ENCODE assay signal across 12 cellular contexts in genomic region chr19:40279761-40280607, GRCh38. TPM values are rescaled to one million over a fixed set of nuclear protein-coding genes. Genes with fewer than 3 reads are reported as not detected.
A peak's percentile ranks its signal among the peaks of the same experiment; 100 is the strongest.
DNase-seq lines count a peak whose midpoint lies in the region; ATAC-seq and TF ChIP-seq lines count a peak whose summit lies in the region.
"Had no signal": no experiment of that assay in that cellular context is flagged by ENCODE, and none has a peak within 500 bp of the region (broad histone marks: within the 10 kb centered on the region; RNA-seq: fewer than 3 reads in every experiment).

No MANE protein-coding gene starts in this region.

- POLR2A ChIA-PET in AG04450 (lab: Yijun Ruan, JAX), result no interaction called here

- no peak for TF ChIP-seq POLR2A in breast epithelium (IDR thresholded peaks at IDR 0.05)

- peak overlapping the region; percentile 85 for H3K4me3 Mint-ChIP-seq in natural killer cell
- no peak overlapping the region for H3K4me3 Mint-ChIP-seq in activated T-cell treated with anti-CD3 and anti-CD28 coated beads, Interleukin-2, amount 50 U/mL, for 4 hours

- no peaks in the 10 kb centered on the region for H3K36me3 Mint-ChIP-seq in natural killer cell
- H3K36me3 Mint-ChIP-seq in activated T-cell treated with anti-CD3 and anti-CD28 coated beads, Interleukin-2, amount 50 U/mL, for 4 hours (ENCODE audit: insufficient read depth), result no peaks in the 10 kb centered on the region

- no peaks in the 10 kb centered on the region for H3K9me3 ChIP-seq in AG04450 (ENCODE audit: control insufficient read depth, insufficient read depth, low read length)
- H3K9me3 ChIP-seq in breast epithelium, result no peaks in the 10 kb centered on the region

- H3K27ac ChIP-seq in AG04450 (ENCODE audit: low read depth, low read length), result peak overlapping the region; percentile 61
- H3K27ac ChIP-seq in breast epithelium, result peak overlapping the region; percentile 11 to 64

- H3K36me3 ChIP-seq in breast epithelium, result no peaks in the 10 kb centered on the region

- no peaks in the 10 kb centered on the region for H3K9me3 Mint-ChIP-seq in natural killer cell
- no peaks in the 10 kb centered on the region for H3K9me3 Mint-ChIP-seq in activated T-cell treated with anti-CD3 and anti-CD28 coated beads, Interleukin-2, amount 50 U/mL, for 4 hours

- H3K27me3 ChIP-seq in AG04450 (ENCODE audit: control insufficient read depth, insufficient read depth, low read length), result no peaks in the 10 kb centered on the region
- no peaks in the 10 kb centered on the region for H3K27me3 ChIP-seq in breast epithelium

- intact Hi-C loops in breast epithelium (cut with DNase I; ENCODE audit: low total_unique reads), result no loop called here
- intact Hi-C loops in natural killer cell (cut with micrococcal nuclease), result loop anchor here (5.0 to 10.0 kb wide), 2 partner anchors 67 to 135 kb away; partner anchors contain the start of genes C19orf47 and PLD3

- H3K27me3 Mint-ChIP-seq in natural killer cell (ENCODE audit: low read depth in 2 of 2), result no peaks in the 10 kb centered on the region
- H3K27me3 Mint-ChIP-seq in activated T-cell treated with anti-CD3 and anti-CD28 coated beads, Interleukin-2, amount 50 U/mL, for 4 hours (ENCODE audit: low read depth), result no peaks in the 10 kb centered on the region

- TF ChIP-seq CTCF in AG04450 (IDR thresholded peaks at IDR 0.05; ENCODE audit: low read depth, low read length), result no peak
- no peak for TF ChIP-seq CTCF in breast epithelium (IDR thresholded peaks at IDR 0.05)
- TF ChIP-seq CTCF in natural killer cell (IDR thresholded peaks at IDR 0.05), result no peak

- H3K4me3 ChIP-seq in AG04450 (ENCODE audit: low read depth, low read length) (no peak overlapping the region), breast epithelium (peak overlapping the region in 2 of 3 donors; percentile 27 to 30)

- no peak for DNase-seq in AG04450 (ENCODE audit: low read depth, low spot score)
- DNase-seq in breast epithelium (ENCODE audit: low spot score in 2 of 2), result no peak
- peak; percentile 53 for DNase-seq in natural killer cell
- no peak for DNase-seq in stimulated activated naive CD4-positive, alpha-beta T cell (lab: John Stamatoyannopoulos, UW)
- no peak for DNase-seq in activated T-cell treated with anti-CD3 and anti-CD28 coated beads, Interleukin-2, amount 50 U/mL, for 4 hours
- DNase-seq in amniotic stem cell (lab: John Stamatoyannopoulos, UW), result no peak
- DNase-seq: EL had no signal

- H3K4me1 ChIP-seq in breast epithelium, result peaks cover 9 to 28% of the 10 kb centered on the region in 2 donors

- CTCF ChIA-PET in AG04450 (lab: Charles Lee), result no interaction called here

- ATAC-seq in HG02798 (IDR thresholded peaks at IDR 0.05; ENCODE audit: poor library complexity, unreplicated experiment) (peak; percentile 23), natural killer cell (peak; percentile 31 to 42 (median 32)), GM18868 (IDR thresholded peaks at IDR 0.05; ENCODE audit: unreplicated experiment) (no peak)
- no peak for ATAC-seq in activated T-cell treated with anti-CD3 and anti-CD28 coated beads, Interleukin-2, amount 50 U/mL, for 4 hours

- H3K4me1 Mint-ChIP-seq in natural killer cell, result peaks cover 49 to 77% of the 10 kb centered on the region in 2 donors
- peaks cover 71% of the 10 kb centered on the region for H3K4me1 Mint-ChIP-seq in activated T-cell treated with anti-CD3 and anti-CD28 coated beads, Interleukin-2, amount 50 U/mL, for 4 hours (ENCODE audit: low read depth)

- H3K27ac Mint-ChIP-seq in natural killer cell, result peak overlapping the region; percentile 99

RNA-seq across cellular contexts. Expression of gene AKT2, which starts 5.2 kb away (rescaled TPM):
- polyA plus RNA-seq in AG04450 (2011; rRNA removed), result 99.8 and 122 TPM in 2 replicates
- polyA minus RNA-seq in AG04450 (2011; rRNA and poly(A)+ RNA removed), result 106 and 151 TPM in 2 replicates
- total RNA-seq in breast epithelium (10 to 100 TPM; 83.4 to 88.3 (median 84.9) TPM), natural killer cell (100 to 1,000 TPM; 234 to 292 (median 261) TPM)
- total RNA-seq in activated T-cell treated with anti-CD3 and anti-CD28 coated beads, Interleukin-2, amount 50 U/mL, for 4 hours, result 100 to 1,000 TPM; 147 to 158 (median 151) TPM

RNA-seq across cellular contexts. Expression of gene CCNP, which starts 53.5 kb away (rescaled TPM):
- polyA plus RNA-seq in AG04450 (2011; rRNA removed), result 0.16 and 0.21 TPM in 2 replicates
- polyA minus RNA-seq in AG04450 (2011; rRNA and poly(A)+ RNA removed), result not detected in 2 replicates
- total RNA-seq in breast epithelium (1 to 10 TPM in 1 of 3 donors, under 1 TPM in 1, not detected in 1; 0.29 to 2.3 TPM), natural killer cell (1 to 10 TPM; 1.2 to 1.8 (median 1.2) TPM)
- under 1 TPM in 2 of 3 donors, not detected in 1; 0.32 to 0.43 TPM for total RNA-seq in activated T-cell treated with anti-CD3 and anti-CD28 coated beads, Interleukin-2, amount 50 U/mL, for 4 hours
- total RNA-seq: bronchial epithelial cell, myocyte, urinary bladder had no signal

Comparison
In these comparisons a context has a peak if more than half of its experiments do, and no peak if none do; other contexts are left out.
1. ATAC-seq: peak in HG02798 (single experiment) and natural killer cell (3 of 3); none in activated T-cell treated with anti-CD3 and anti-CD28 coated beads, Interleukin-2, amount 50 U/mL, for 4 hours (0 of 2) and GM18868 (single experiment).